ENCODE assay signal across 11 cellular contexts in genomic region chr18:79576686-79577351, GRCh38.
A peak's percentile ranks its signal among the peaks of the same experiment; 100 is the strongest.
DNase-seq lines count a peak whose midpoint lies in the region; ATAC-seq lines count a peak whose summit lies in the region.
"Had no signal": no experiment of that assay in that cellular context is flagged by ENCODE, and none has a peak within 500 bp of the region (broad histone marks: within the 10 kb centered on the region; RNA-seq: fewer than 3 reads in every experiment).

No MANE protein-coding gene starts in this region.

- intact Hi-C loops in Right ventricle myocardium inferior (cut with DNase I) = no loop called here

- DNase-seq in DMS 273 (lab: John Stamatoyannopoulos, UW; ENCODE audit: unreplicated experiment) (peak; percentile 93), RPMI8226 (peak; percentile 49), Right ventricle myocardium inferior (ENCODE audit: missing footprints) (peak; percentile 89), pons (ENCODE audit: low spot score) (peak; percentile 84), SW480 (ENCODE audit: low spot score) (no peak)
- DNase-seq in activated CD4-positive, alpha-beta T cell treated with anti-CD3 and anti-CD28 coated beads for 48 hours = no peak
- DNase-seq: activated CD4-positive, alpha-beta T cell treated with anti-CD3 and anti-CD28 coated beads, Interleukin-2, amount 10 ng/mL, durations not matched to agents 24 days and 14 days; kidney glomerular epithelial cell; stimulated activated CD4-positive, alpha-beta T cell treated with anti-CD3 and anti-CD28 coated beads, Interleukin-4, amount 100 ng/mL, for 24 hours had no signal

- ATAC-seq in Right ventricle myocardium inferior (peak; percentile 81), GM21528 (IDR thresholded peaks at IDR 0.05; ENCODE audit: low FRiP score, unreplicated experiment) (no peak), HG02610 (IDR thresholded peaks at IDR 0.05; ENCODE audit: unreplicated experiment) (no peak)

Comparison
In these comparisons a context has a peak if more than half of its experiments do, and no peak if none do; other contexts are left out.
1. DNase-seq: peak in DMS 273 (single experiment), RPMI8226 (single experiment), Right ventricle myocardium inferior (single experiment) and pons (single experiment); none in activated CD4-positive, alpha-beta T cell treated with anti-CD3 and anti-CD28 coated beads for 48 hours (single experiment) and SW480 (single experiment).